In the genomic region with DNA sequence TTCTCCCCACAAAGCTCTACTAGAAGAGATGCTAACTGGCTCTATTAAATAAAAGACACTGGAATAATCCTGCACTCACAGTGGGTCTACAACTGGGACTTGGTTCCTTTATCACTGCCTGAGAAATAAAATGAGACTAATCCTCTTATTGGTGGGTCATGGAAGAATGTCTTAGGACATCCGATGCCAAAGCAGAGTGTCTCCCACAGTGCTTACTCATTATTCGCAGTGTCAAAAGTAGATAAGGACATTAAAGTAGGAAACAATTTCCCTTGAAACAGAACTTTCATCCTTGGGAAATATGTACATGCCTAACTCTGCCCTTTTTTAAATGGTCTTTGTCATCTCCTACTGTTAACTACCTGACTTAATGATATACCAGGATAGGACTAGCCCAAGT, we compare ENCODE assay signal across 1 cellular context.
TF ChIP-seq lines count a peak whose summit lies in the region.

No MANE protein-coding gene starts in this region.

TF ChIP-seq in K562, 482 proteins besides CTCF, POLR2A, EP300 and RAD21 (continued from another document):
- TF ChIP-seq, protein P1, sequence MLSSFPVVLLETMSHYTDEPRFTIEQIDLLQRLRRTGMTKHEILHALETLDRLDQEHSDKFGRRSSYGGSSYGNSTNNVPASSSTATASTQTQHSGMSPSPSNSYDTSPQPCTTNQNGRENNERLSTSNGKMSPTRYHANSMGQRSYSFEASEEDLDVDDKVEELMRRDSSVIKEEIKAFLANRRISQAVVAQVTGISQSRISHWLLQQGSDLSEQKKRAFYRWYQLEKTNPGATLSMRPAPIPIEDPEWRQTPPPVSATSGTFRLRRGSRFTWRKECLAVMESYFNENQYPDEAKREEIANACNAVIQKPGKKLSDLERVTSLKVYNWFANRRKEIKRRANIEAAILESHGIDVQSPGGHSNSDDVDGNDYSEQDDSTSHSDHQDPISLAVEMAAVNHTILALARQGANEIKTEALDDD (IDR thresholded peaks at IDR 0.05): peak; percentile 34; the same call in 1 of the 2 replicates
- TF ChIP-seq CBFA2T3 (IDR thresholded peaks at IDR 0.05): peak; percentile 28; the same call in 1 of the 2 replicates
- peak; percentile 43; the same call in 1 of the 2 replicates for TF ChIP-seq FOSL1 (tag; conservative IDR thresholded peaks at IDR 0.05)
- TF ChIP-seq ZKSCAN1 (IDR thresholded peaks at IDR 0.05; ENCODE audit: low read depth, low read length): peak; percentile 69; the same call in 1 of the 2 replicates
- peak; percentile 23 for TF ChIP-seq HNRNPLL (IDR thresholded peaks at IDR 0.05; ENCODE audit: low read depth, low read length, poor library complexity, severe bottlenecking)
- TF ChIP-seq ZNF224 (CRISPR knock-in tag; IDR thresholded peaks at IDR 0.05): no peak
- no peak for TF ChIP-seq KDM5B (IDR thresholded peaks at IDR 0.05; ENCODE audit: insufficient replicate concordance, low read depth, low read length)
- 0 out of 2 replicates have a peak, but pooled peaks have one; percentile 24 for TF ChIP-seq DPF2 (IDR thresholded peaks at IDR 0.05)
- 0 out of 2 replicates have a peak, but pooled peaks have one; percentile 33 for TF ChIP-seq SMARCA4 (IDR thresholded peaks at IDR 0.05)
- TF ChIP-seq MAFF (IDR thresholded peaks at IDR 0.05; ENCODE audit: low read length): peak; percentile 24; the same call in 1 of the 2 replicates
- TF ChIP-seq JUN (IDR thresholded peaks at IDR 0.05; ENCODE audit: borderline replicate concordance, low read depth, low read length): no peak
- no peak for TF ChIP-seq JUN (CRISPR knock-in tag; IDR thresholded peaks at IDR 0.05; ENCODE audit: borderline replicate concordance)
- no peak for TF ChIP-seq ARNT (IDR thresholded peaks at IDR 0.05)
- no peak for TF ChIP-seq HSF4 (CRISPR knock-in tag; IDR thresholded peaks at IDR 0.05; ENCODE audit: borderline replicate concordance)
- peak; percentile 51; the same call in 1 of the 2 replicates for TF ChIP-seq C11orf30 (IDR thresholded peaks at IDR 0.05; ENCODE audit: low read depth)
- TF ChIP-seq NFE2 (IDR thresholded peaks at IDR 0.05; ENCODE audit: low read depth): peak; percentile 66
TF ChIP-seq in K562: peak in this region for 14.
